Comparison of ENCODE assay signal across 28 cellular contexts in genomic region chr1:53619088-53619810, GRCh38.
DNase-seq lines count a peak whose midpoint lies in the region; ATAC-seq and TF ChIP-seq lines count a peak whose summit lies in the region.
"Had no signal": no experiment of that assay in that cellular context is flagged by ENCODE, and none has a peak within 500 bp of the region (broad histone marks: within the 10 kb centered on the region; RNA-seq: fewer than 3 reads in every experiment).

No MANE protein-coding gene starts in this region.

- H3K27me3 ChIP-seq in sigmoid colon = no peaks in the 10 kb centered on the region
- H3K27me3 ChIP-seq: BLaER1 treated with 17β-estradiol and CSF1 and Interleukin-3, amounts not matched to agents 10 nM and 100 nM; cardiac muscle cell; MG63; neutrophil had no signal

- no peak for TF ChIP-seq POLR2A in sigmoid colon (IDR thresholded peaks at IDR 0.05)

- no peak overlapping the region for H3K27ac ChIP-seq in sigmoid colon
- H3K27ac ChIP-seq: BLaER1 treated with 17β-estradiol and CSF1 and Interleukin-3, amounts not matched to agents 10 nM and 100 nM; cardiac muscle cell; neutrophil; prostate gland had no signal

- no peaks in the 10 kb centered on the region for H3K4me1 Mint-ChIP-seq in natural killer cell
- H3K4me1 Mint-ChIP-seq in natural killer cell treated with Interleukin-12 subunit alpha and Interleukin-12 subunit beta and Interleukin-15 and Interleukin-18, amount 100 ng/mL, for 72 hours (ENCODE audit: low read depth in 2 of 2) = no peaks in the 10 kb centered on the region
- H3K4me1 Mint-ChIP-seq: stimulated activated naive CD8-positive, alpha-beta T cell treated with anti-CD3 and anti-CD28 coated beads, Interleukin-15, amount 100 ng/mL, for 72 hours had no signal

- no peaks in the 10 kb centered on the region for H3K9me3 Mint-ChIP-seq in natural killer cell
- H3K9me3 Mint-ChIP-seq in natural killer cell treated with Interleukin-12 subunit alpha and Interleukin-12 subunit beta and Interleukin-15 and Interleukin-18, amount 100 ng/mL, for 72 hours = no peaks in the 10 kb centered on the region
- H3K9me3 Mint-ChIP-seq: stimulated activated naive CD8-positive, alpha-beta T cell treated with anti-CD3 and anti-CD28 coated beads, Interleukin-15, amount 100 ng/mL, for 72 hours; T-helper 2 cell treated with Interferon-gamma antibody and Interleukin-4, amounts not matched to agents 5 μg/mL and 100 μg/mL, for 36 hours had no signal

- H3K4me1 ChIP-seq in sigmoid colon = no peaks in the 10 kb centered on the region
- H3K4me1 ChIP-seq: BLaER1 treated with 17β-estradiol and CSF1 and Interleukin-3, amounts not matched to agents 10 nM and 100 nM; HAP-1; prostate gland had no signal

- H3K4me3 ChIP-seq in sigmoid colon = no peak overlapping the region
- H3K4me3 ChIP-seq: BLaER1 treated with 17β-estradiol and CSF1 and Interleukin-3, amounts not matched to agents 10 nM and 100 nM; cardiac muscle cell; HAP-1; MG63; prostate gland had no signal

- no peak for ATAC-seq in natural killer cell
- no peak for ATAC-seq in natural killer cell treated with Interleukin-12 subunit alpha and Interleukin-12 subunit beta and Interleukin-15 and Interleukin-18, amount 100 ng/mL, for 72 hours
- no peak for ATAC-seq in GM19395 (IDR thresholded peaks at IDR 0.05; ENCODE audit: unreplicated experiment)
- ATAC-seq: left cardiac atrium; stimulated activated naive CD8-positive, alpha-beta T cell treated with anti-CD3 and anti-CD28 coated beads, Interleukin-15, amount 100 ng/mL, for 72 hours had no signal

- peak; percentile 7 for DNase-seq in natural killer cell
- DNase-seq in natural killer cell treated with Interleukin-12 subunit alpha and Interleukin-12 subunit beta and Interleukin-15 and Interleukin-18, amount 100 ng/mL, for 72 hours (ENCODE audit: low spot score) = no peak
- peak; percentile 32 for DNase-seq in islet precursor cell
- peak; percentile 40 for DNase-seq in sigmoid colon
- DNase-seq in AG08396 (ENCODE audit: low spot score) = no peak
- no peak for DNase-seq in D341Med (ENCODE audit: low spot score)
- DNase-seq in NCI-H345 treated with DMSO at 0.1 percent for 48 hours (lab: John Stamatoyannopoulos, UW; ENCODE audit: unreplicated experiment) = no peak
- DNase-seq: activated naive CD4-positive, alpha-beta T cell; COR-L47; DMS79; GDM1; KG1; left cardiac atrium; mammary epithelial cell; NCI-H1105 treated with DMSO at 0.1 percent for 48 hours; NCI-H1930; NCI-H526; NK-92 treated with Interleukin-12 subunit alpha and Interleukin-12 subunit beta, amount 100 ng/mL, for 24 hours; SHP77 treated with DMSO at 0.1 percent for 48 hours; stimulated activated naive CD8-positive, alpha-beta T cell treated with anti-CD3 and anti-CD28 coated beads, Interleukin-15, amount 100 ng/mL, for 72 hours had no signal

- TF ChIP-seq EP300 in sigmoid colon (IDR thresholded peaks at IDR 0.05) = no peak

- peaks cover 0 to 5% of the 10 kb centered on the region in 2 donors for H3K27me3 Mint-ChIP-seq in natural killer cell (ENCODE audit: low read depth in 2 of 2)
- H3K27me3 Mint-ChIP-seq in natural killer cell treated with Interleukin-12 subunit alpha and Interleukin-12 subunit beta and Interleukin-15 and Interleukin-18, amount 100 ng/mL, for 72 hours = peaks cover 6 to 7% of the 10 kb centered on the region in 2 donors
- H3K27me3 Mint-ChIP-seq: stimulated activated naive CD8-positive, alpha-beta T cell treated with anti-CD3 and anti-CD28 coated beads, Interleukin-15, amount 100 ng/mL, for 72 hours had no signal

- no peak overlapping the region for H3K4me3 Mint-ChIP-seq in natural killer cell
- H3K4me3 Mint-ChIP-seq in natural killer cell treated with Interleukin-12 subunit alpha and Interleukin-12 subunit beta and Interleukin-15 and Interleukin-18, amount 100 ng/mL, for 72 hours = no peak overlapping the region
- H3K4me3 Mint-ChIP-seq: stimulated activated naive CD8-positive, alpha-beta T cell treated with anti-CD3 and anti-CD28 coated beads, Interleukin-15, amount 100 ng/mL, for 72 hours; T-helper 2 cell treated with Interferon-gamma antibody and Interleukin-4, amounts not matched to agents 5 μg/mL and 100 μg/mL, for 36 hours had no signal

- no peak overlapping the region for H3K27ac Mint-ChIP-seq in natural killer cell
- no peak overlapping the region for H3K27ac Mint-ChIP-seq in natural killer cell treated with Interleukin-12 subunit alpha and Interleukin-12 subunit beta and Interleukin-15 and Interleukin-18, amount 100 ng/mL, for 72 hours
- H3K27ac Mint-ChIP-seq: stimulated activated naive CD8-positive, alpha-beta T cell treated with anti-CD3 and anti-CD28 coated beads, Interleukin-15, amount 100 ng/mL, for 72 hours; T-helper 2 cell treated with Interferon-gamma antibody and Interleukin-4, amounts not matched to agents 5 μg/mL and 100 μg/mL, for 36 hours had no signal

- intact Hi-C loops in natural killer cell (cut with micrococcal nuclease) = no loop called here
- intact Hi-C loops in sigmoid colon (cut with DNase I) = no loop called here

- TF ChIP-seq CTCF in natural killer cell (IDR thresholded peaks at IDR 0.05) (no peak), sigmoid colon (IDR thresholded peaks at IDR 0.05) (no peak)

- WGBS in sigmoid colon, 2 donors = 94 to 97% methylated on average over 5 of the region's 5 CpGs

- no peaks in the 10 kb centered on the region for H3K9me3 ChIP-seq in sigmoid colon
- H3K9me3 ChIP-seq: BLaER1 treated with 17β-estradiol and CSF1 and Interleukin-3, amounts not matched to agents 10 nM and 100 nM; HAP-1; neutrophil; prostate gland had no signal

- no peaks in the 10 kb centered on the region for H3K36me3 ChIP-seq in sigmoid colon
- H3K36me3 ChIP-seq: BLaER1 treated with 17β-estradiol and CSF1 and Interleukin-3, amounts not matched to agents 10 nM and 100 nM; cardiac muscle cell; HAP-1; MG63; neutrophil; prostate gland had no signal

- H3K36me3 Mint-ChIP-seq in natural killer cell = no peaks in the 10 kb centered on the region
- H3K36me3 Mint-ChIP-seq in natural killer cell treated with Interleukin-12 subunit alpha and Interleukin-12 subunit beta and Interleukin-15 and Interleukin-18, amount 100 ng/mL, for 72 hours = no peaks in the 10 kb centered on the region

Comparison
In these comparisons a context has a peak if more than half of its experiments do, and no peak if none do; other contexts are left out.
1. DNase-seq: peak in natural killer cell (single experiment), islet precursor cell (single experiment) and sigmoid colon (single experiment); none in natural killer cell treated with Interleukin-12 subunit alpha and Interleukin-12 subunit beta and Interleukin-15 and Interleukin-18, amount 100 ng/mL, for 72 hours (single experiment), AG08396 (single experiment), D341Med (single experiment) and NCI-H345 treated with DMSO at 0.1 percent for 48 hours (single experiment).